ENCODE assay signal across 2 cellular contexts in the genomic region with DNA sequence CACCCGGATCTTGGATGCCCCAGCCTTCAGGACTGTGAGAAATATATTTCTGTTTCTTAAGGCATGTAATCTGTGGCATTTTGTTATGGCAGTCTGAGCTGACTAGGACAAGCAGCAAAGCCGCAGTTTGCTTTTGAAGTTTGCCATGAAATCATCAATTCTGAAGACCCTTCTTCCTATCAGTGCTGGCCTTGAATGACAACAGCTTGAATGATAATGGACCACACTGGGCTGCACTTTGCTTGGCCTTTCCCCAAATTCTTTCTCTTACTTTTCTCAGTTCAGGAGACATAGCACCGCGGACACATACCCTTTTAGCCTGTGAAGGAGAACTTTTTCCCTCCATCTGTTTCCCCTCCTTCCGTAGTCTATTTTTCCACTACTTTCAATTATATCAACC.
TF ChIP-seq lines count a peak whose summit lies in the region.

No MANE protein-coding gene starts in this region.

TF ChIP-seq in H1, 55 proteins besides CTCF, POLR2A, EP300 and RAD21:
- TF ChIP-seq NANOG (IDR thresholded peaks at IDR 0.05; ENCODE audit: insufficient read depth, low read depth, low read length, poor library complexity, severe bottlenecking) (peak; percentile 17), YY1 (IDR thresholded peaks at IDR 0.05; ENCODE audit: low read depth, low read length) (no peak), ASH2L (IDR thresholded peaks at IDR 0.05; ENCODE audit: low read length) (no peak)

TF ChIP-seq in HEK293T, 16 proteins besides CTCF, POLR2A, EP300 and RAD21:
- TF ChIP-seq ELF4 (IDR thresholded peaks at IDR 0.05) (no peak), BHLHE40 (IDR thresholded peaks at IDR 0.05; ENCODE audit: borderline replicate concordance) (no peak), PKNOX1 (IDR thresholded peaks at IDR 0.05) (no peak), SUZ12 (IDR thresholded peaks at IDR 0.05) (no peak), LEF1 (IDR thresholded peaks at IDR 0.05; ENCODE audit: borderline replicate concordance) (no peak), L3MBTL2 (conservative IDR thresholded peaks at IDR 0.05) (no peak), FOXA1 (IDR thresholded peaks at IDR 0.05) (no peak), ARNT (IDR thresholded peaks at IDR 0.05) (no peak), FOXK2 (IDR thresholded peaks at IDR 0.05) (no peak), FOXM1 (IDR thresholded peaks at IDR 0.05; ENCODE audit: borderline replicate concordance) (no peak), TARDBP (IDR thresholded peaks at IDR 0.05) (no peak), NFRKB (IDR thresholded peaks at IDR 0.05) (no peak), HDGF (IDR thresholded peaks at IDR 0.05; ENCODE audit: borderline replicate concordance) (no peak), SP1 (IDR thresholded peaks at IDR 0.05) (no peak), CTBP1 (IDR thresholded peaks at IDR 0.05; ENCODE audit: borderline replicate concordance) (no peak), ZNF384 (IDR thresholded peaks at IDR 0.05) (no peak)
